ENCODE assay signal across 1 cellular context in genomic region chr7:149826344-149827088, GRCh38.
TF ChIP-seq lines count a peak whose summit lies in the region.

No MANE protein-coding gene starts in this region.

TF ChIP-seq in SK-N-SH, 30 proteins besides CTCF, POLR2A, EP300 and RAD21 (continued from another document):
- no peak for TF ChIP-seq TAF1 (IDR thresholded peaks at IDR 0.05; ENCODE audit: borderline replicate concordance, low read depth, low read length)
- no peak for TF ChIP-seq RXRA (IDR thresholded peaks at IDR 0.05; ENCODE audit: borderline replicate concordance, low read depth)
- no peak for TF ChIP-seq CHD2 (IDR thresholded peaks at IDR 0.05; ENCODE audit: low read length, partially characterized antibody)
- TF ChIP-seq FOXJ3 (CRISPR knock-in tag; IDR thresholded peaks at IDR 0.05), result no peak
- no peak for TF ChIP-seq MEF2A (IDR thresholded peaks at IDR 0.05; ENCODE audit: borderline replicate concordance, low read depth)
- no peak for TF ChIP-seq SIN3A (IDR thresholded peaks at IDR 0.05; ENCODE audit: borderline replicate concordance, low read depth, low read length)
- no peak for TF ChIP-seq TCF12 (IDR thresholded peaks at IDR 0.05)
- no peak for TF ChIP-seq ZBTB33 (IDR thresholded peaks at IDR 0.05; ENCODE audit: borderline replicate concordance, low read depth)
- TF ChIP-seq IRF3 (IDR thresholded peaks at IDR 0.05; ENCODE audit: low read depth, low read length), result no peak
- TF ChIP-seq FOXM1 (IDR thresholded peaks at IDR 0.05; ENCODE audit: low read depth), result no peak
- no peak for TF ChIP-seq POLR2AphosphoS5 (IDR thresholded peaks at IDR 0.05; ENCODE audit: low read depth, low read length)
- TF ChIP-seq GATA2 (CRISPR knock-in tag; IDR thresholded peaks at IDR 0.05), result no peak
- TF ChIP-seq NFIC (IDR thresholded peaks at IDR 0.05; ENCODE audit: borderline replicate concordance), result no peak
- no peak for TF ChIP-seq MAX (IDR thresholded peaks at IDR 0.05; ENCODE audit: low read depth)
